8 cellular contexts compared by ENCODE assay signal in genomic region chr19:16572332-16573211, GRCh38. TPM values are rescaled to one million over a fixed set of nuclear protein-coding genes. Genes with fewer than 3 reads are reported as not detected.
DNase-seq lines count a peak whose midpoint lies in the region; ATAC-seq and TF ChIP-seq lines count a peak whose summit lies in the region.

TSS of gene SLC35E1 (minus strand) at chr19:16572415. CDS start at chr19:16572364, 51 bp downstream.

- H3K9ac ChIP-seq in muscle layer of colon (ENCODE audit: low read length) = peak within 1 kb of the TSS; percentile 71

- H3K4me1 ChIP-seq in Peyer's patch = peaks cover 0 to 30% (median 20%) of the 10 kb centered on the region in 4 donors
- H3K4me1 ChIP-seq in muscle layer of colon (ENCODE audit: insufficient read depth, low read length) = peaks cover 24% of the 10 kb centered on the region

- no peaks in the 10 kb centered on the region for H3K9me3 ChIP-seq in Peyer's patch
- no peaks in the 10 kb centered on the region for H3K9me3 ChIP-seq in muscle layer of colon (ENCODE audit: low read length)

- ATAC-seq in GM21737 (IDR thresholded peaks at IDR 0.05; ENCODE audit: unreplicated experiment) = peak; percentile 72
- peak; percentile 95 for ATAC-seq in esophagus mucosa

- H3K27me3 ChIP-seq in Peyer's patch (no peaks in the 10 kb centered on the region), muscle layer of colon (ENCODE audit: control insufficient read depth in 1 of 2, insufficient read depth in 2 of 2, low read length in 2 of 2) (no peaks in the 10 kb centered on the region)

- peak within 1 kb of the TSS; percentile 69 to 98 (median 88) for H3K4me3 ChIP-seq in Peyer's patch
- peak within 1 kb of the TSS; percentile 78 to 97 for H3K4me3 ChIP-seq in muscle layer of colon (ENCODE audit: low read depth in 1 of 2, low read length in 2 of 2)

- TF ChIP-seq CTCF in Peyer's patch (IDR thresholded peaks at IDR 0.05) = peak in 1 of 6 experiments; percentile 3

- DNase-seq in DMS79 treated with DMSO at 0.1 percent for 48 hours (lab: John Stamatoyannopoulos, UW) (peak; percentile 89), KG1 (lab: John Stamatoyannopoulos, UW) (peak; percentile 92), Peyer's patch (peak; percentile 93 to 97 (median 97))
- peak; percentile 93 to 95 for DNase-seq in activated T-cell treated with anti-CD3 and anti-CD28 coated beads, Interleukin-2, amount 50 U/mL, for 48 hours
- peak; percentile 78 to 85 for DNase-seq in stimulated activated CD8-positive, alpha-beta memory T cell treated with anti-CD3 and anti-CD28 coated beads, Interleukin-7, amount 100 ng/mL, for 1 hour (ENCODE audit: low read depth in 2 of 2)

- peak; percentile 73 to 83 for TF ChIP-seq POLR2A in Peyer's patch (IDR thresholded peaks at IDR 0.05)

- peak within 1 kb of the TSS; percentile 82 to 92 (median 90) for H3K27ac ChIP-seq in Peyer's patch
- peak within 1 kb of the TSS; percentile 74 for H3K27ac ChIP-seq in muscle layer of colon (ENCODE audit: low read depth, low read length)

- H3K36me3 ChIP-seq in Peyer's patch = peaks cover 0 to 46% (median 0%) of the 10 kb centered on the region in 3 donors
- H3K36me3 ChIP-seq in muscle layer of colon (ENCODE audit: insufficient read depth, low read length) = peaks cover 42% of the 10 kb centered on the region

RNA-seq across cellular contexts. Expression of gene SLC35E1, which starts in this region (rescaled TPM):
- total RNA-seq in Peyer's patch (10 to 100 TPM; 23.9 to 62.0 (median 41.9) TPM), esophagus mucosa (28.4 TPM)

Comparison
In these comparisons a context has a peak if more than half of its experiments do, and no peak if none do; other contexts are left out.
1. Peak in every context shown above with its lines: DNase-seq, ATAC-seq, H3K4me3 ChIP-seq and H3K27ac ChIP-seq.